8 cellular contexts compared by ENCODE assay signal in the genomic region with DNA sequence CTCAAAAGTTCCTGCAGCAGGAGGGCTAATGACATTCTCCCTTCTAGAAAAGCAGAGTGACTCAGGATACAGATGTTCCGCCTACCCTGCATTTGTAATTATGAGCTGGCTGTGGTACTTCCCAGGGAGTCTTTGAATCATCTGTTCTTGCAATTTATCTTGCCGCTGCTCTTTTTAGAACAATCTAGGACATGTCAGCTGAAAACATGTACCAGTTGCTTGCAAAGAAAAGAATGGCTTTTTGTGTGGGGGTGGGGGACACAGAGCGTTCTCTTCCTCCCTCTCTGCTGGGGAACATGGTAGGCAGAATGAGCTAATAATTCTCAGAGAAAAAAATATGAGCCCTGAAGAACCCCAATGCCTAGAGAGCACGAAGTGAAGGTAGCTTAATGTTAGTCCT. TPM values are rescaled to one million over a fixed set of nuclear protein-coding genes. Genes with fewer than 3 reads are reported as not detected.
DNase-seq lines count a peak whose midpoint lies in the region; ATAC-seq and TF ChIP-seq lines count a peak whose summit lies in the region.

No MANE protein-coding gene starts in this region.

- TF ChIP-seq CTCF in AG09309 (IDR thresholded peaks at IDR 0.05; ENCODE audit: control insufficient read depth, insufficient read depth, low read depth, low read length, missing control alignments) = no peak

- no peaks in the 10 kb centered on the region for H3K36me3 Mint-ChIP-seq in dendritic cell treated with granulocyte-macrophage colony-stimulating factor and Interleukin-4, amounts not matched to agents 40 ng/mL and 50 ng/mL, for 4 days (ENCODE audit: low read depth)

- no peaks in the 10 kb centered on the region for H3K9me3 ChIP-seq in MG63

- H3K4me3 ChIP-seq in AG09309 (ENCODE audit: control insufficient read depth, low read depth, low read length) (no peak overlapping the region), MG63 (0 out of 2 replicates have a peak overlapping the region, but pooled peaks have one; percentile 10)

- ATAC-seq in GM21423 (IDR thresholded peaks at IDR 0.05; ENCODE audit: unreplicated experiment) (no peak), HG02840 (IDR thresholded peaks at IDR 0.05; ENCODE audit: low FRiP score, unreplicated experiment) (no peak), GM21619 (IDR thresholded peaks at IDR 0.05; ENCODE audit: unreplicated experiment) (no peak)

- no peaks in the 10 kb centered on the region for H3K36me3 ChIP-seq in MG63

- no peak overlapping the region for H3K4me3 Mint-ChIP-seq in dendritic cell treated with granulocyte-macrophage colony-stimulating factor and Interleukin-4, amounts not matched to agents 40 ng/mL and 50 ng/mL, for 4 days

- peaks cover 23% of the 10 kb centered on the region for H3K27me3 Mint-ChIP-seq in dendritic cell treated with granulocyte-macrophage colony-stimulating factor and Interleukin-4, amounts not matched to agents 40 ng/mL and 50 ng/mL, for 4 days

- H3K27me3 ChIP-seq in MG63 = no peaks in the 10 kb centered on the region

- peak overlapping the region; percentile 72 for H3K27ac Mint-ChIP-seq in dendritic cell treated with granulocyte-macrophage colony-stimulating factor and Interleukin-4, amounts not matched to agents 40 ng/mL and 50 ng/mL, for 4 days

- H3K4me1 Mint-ChIP-seq in dendritic cell treated with granulocyte-macrophage colony-stimulating factor and Interleukin-4, amounts not matched to agents 40 ng/mL and 50 ng/mL, for 4 days (ENCODE audit: low read depth) = peaks cover 24% of the 10 kb centered on the region

- no peaks in the 10 kb centered on the region for H3K9me3 Mint-ChIP-seq in dendritic cell treated with granulocyte-macrophage colony-stimulating factor and Interleukin-4, amounts not matched to agents 40 ng/mL and 50 ng/mL, for 4 days

- peak; percentile 63 for DNase-seq in AG09309 (ENCODE audit: low read depth)
- peak; percentile 57 for DNase-seq in MG63
- DNase-seq in non-pigmented ciliary epithelial cell (ENCODE audit: low read depth) = peak; percentile 82
- no peak for DNase-seq in NCI-H526 treated with DMSO at 0.1 percent for 48 hours (lab: John Stamatoyannopoulos, UW)

- intact Hi-C loops in dendritic cell treated with granulocyte-macrophage colony-stimulating factor and Interleukin-4, amounts not matched to agents 40 ng/mL and 50 ng/mL, for 4 days (cut with micrococcal nuclease) = no loop called here

RNA-seq across cellular contexts. Expression of a gene that starts 51.7 kb away (rescaled TPM):
- 9.9 and 11.8 TPM in 2 replicates for total RNA-seq in MG63 (2014; rRNA removed; shearing (Covaris generic); ENCODE audit: low replicate concordance)
